1 cellular context compared by ENCODE assay signal in the genomic region with DNA sequence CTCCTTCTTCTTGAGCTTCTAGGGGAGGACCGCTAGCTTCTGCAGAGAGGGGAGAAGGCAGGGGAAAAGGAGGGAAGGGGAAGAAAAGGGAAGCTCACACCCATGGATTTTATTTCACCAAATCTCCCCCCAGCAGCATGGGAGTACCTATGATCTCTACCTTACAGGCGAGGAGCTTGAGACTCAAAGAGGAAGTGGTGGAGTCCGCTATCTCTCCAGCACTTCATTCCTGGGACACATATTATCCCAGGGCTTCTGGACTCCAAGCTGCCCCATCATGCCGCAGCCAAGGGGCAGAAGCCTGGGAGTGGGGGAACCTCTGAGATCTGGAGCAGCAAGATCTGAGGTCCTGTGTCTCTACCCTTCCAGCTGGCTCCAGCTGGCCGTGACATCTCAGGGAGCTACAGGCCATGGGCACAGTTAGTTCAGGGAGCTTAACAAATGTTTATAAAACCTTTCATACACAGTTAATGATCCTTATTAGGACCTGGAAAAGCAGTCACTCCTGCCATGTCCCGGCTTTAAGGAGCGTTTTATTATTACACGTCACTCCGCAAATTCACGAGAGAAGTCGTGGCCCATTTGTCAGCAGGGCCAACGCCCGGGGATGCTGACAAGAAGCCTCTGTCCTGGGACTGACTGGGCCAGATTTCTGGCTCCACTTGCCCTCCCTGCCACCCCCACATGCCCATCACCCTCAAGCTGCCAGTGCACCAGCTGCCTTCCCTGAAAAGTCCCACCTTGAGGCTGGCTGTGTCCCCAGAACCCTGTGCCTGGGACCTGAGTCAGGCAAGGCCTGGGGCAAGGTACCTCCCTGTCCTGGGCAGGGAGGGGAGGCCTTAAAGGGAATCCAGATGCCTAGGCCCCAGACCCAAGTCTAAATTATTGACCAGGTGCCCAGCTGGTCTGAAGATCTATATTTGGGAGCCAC.
TF ChIP-seq lines count a peak whose summit lies in the region.

No MANE protein-coding gene starts in this region.

TF ChIP-seq in K562, 482 proteins besides CTCF, POLR2A, EP300 and RAD21 (continues in another document):
- TF ChIP-seq, protein P1, sequence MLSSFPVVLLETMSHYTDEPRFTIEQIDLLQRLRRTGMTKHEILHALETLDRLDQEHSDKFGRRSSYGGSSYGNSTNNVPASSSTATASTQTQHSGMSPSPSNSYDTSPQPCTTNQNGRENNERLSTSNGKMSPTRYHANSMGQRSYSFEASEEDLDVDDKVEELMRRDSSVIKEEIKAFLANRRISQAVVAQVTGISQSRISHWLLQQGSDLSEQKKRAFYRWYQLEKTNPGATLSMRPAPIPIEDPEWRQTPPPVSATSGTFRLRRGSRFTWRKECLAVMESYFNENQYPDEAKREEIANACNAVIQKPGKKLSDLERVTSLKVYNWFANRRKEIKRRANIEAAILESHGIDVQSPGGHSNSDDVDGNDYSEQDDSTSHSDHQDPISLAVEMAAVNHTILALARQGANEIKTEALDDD (IDR thresholded peaks at IDR 0.05) = no peak
- TF ChIP-seq KDM4B (IDR thresholded peaks at IDR 0.05; ENCODE audit: borderline replicate concordance in 2 of 2, low read depth in 1 of 2) (no peak), MYC (IDR thresholded peaks at IDR 0.05; ENCODE audit: low read depth, low read length) (no peak), MYC (CRISPR knock-in tag; IDR thresholded peaks at IDR 0.05; ENCODE audit: borderline replicate concordance, low read depth) (no peak), NFIC (IDR thresholded peaks at IDR 0.05) (no peak), NRF1 (conservative IDR thresholded peaks at IDR 0.05 in 1 of 2, IDR thresholded peaks at IDR 0.05 in 1 of 2) (no peak), CBFA2T3 (IDR thresholded peaks at IDR 0.05) (peak; percentile 20; the same call in 1 of the 2 replicates), POLR3A (IDR thresholded peaks at IDR 0.05; ENCODE audit: borderline replicate concordance, extremely low read depth, insufficient read depth, insufficient read length) (no peak), ZNF197 (CRISPR knock-in tag; IDR thresholded peaks at IDR 0.05; ENCODE audit: low read depth) (no peak), HMGXB4 (CRISPR knock-in tag; IDR thresholded peaks at IDR 0.05) (no peak), RBM15 (IDR thresholded peaks at IDR 0.05; ENCODE audit: insufficient read depth, low read length) (no peak), ERF (CRISPR knock-in tag; IDR thresholded peaks at IDR 0.05) (no peak), MEF2A (IDR thresholded peaks at IDR 0.05; ENCODE audit: control insufficient read depth, low read depth, low read length) (no peak), RREB1 (CRISPR knock-in tag; IDR thresholded peaks at IDR 0.05) (no peak), ZNF174 (CRISPR knock-in tag; IDR thresholded peaks at IDR 0.05) (no peak), ID3 (CRISPR knock-in tag; IDR thresholded peaks at IDR 0.05) (no peak), ID3 (tag; IDR thresholded peaks at IDR 0.05) (0 out of 2 replicates have a peak, but pooled peaks have one; percentile 5), GTF2F1 (IDR thresholded peaks at IDR 0.05; ENCODE audit: low read depth, low read length) (no peak), TARDBP (IDR thresholded peaks at IDR 0.05) (no peak), CBFA2T2 (conservative IDR thresholded peaks at IDR 0.05) (no peak), ZC3H8 (IDR thresholded peaks at IDR 0.05) (no peak), SPI1 (IDR thresholded peaks at IDR 0.05; ENCODE audit: borderline replicate concordance, low read depth, low read length) (peak; percentile 96), KLF6 (CRISPR knock-in tag; IDR thresholded peaks at IDR 0.05; ENCODE audit: borderline replicate concordance) (no peak), TCF3 (CRISPR knock-in tag; IDR thresholded peaks at IDR 0.05) (peak; percentile 46), NFATC3 (IDR thresholded peaks at IDR 0.05) (no peak), ZNF77 (CRISPR knock-in tag; IDR thresholded peaks at IDR 0.05) (no peak), FOXK2 (conservative IDR thresholded peaks at IDR 0.05 in 1 of 2, IDR thresholded peaks at IDR 0.05 in 1 of 2; ENCODE audit: low read depth in 2 of 2) (no peak), ELF2 (CRISPR knock-in tag; IDR thresholded peaks at IDR 0.05) (no peak), ZNF124 (CRISPR knock-in tag; IDR thresholded peaks at IDR 0.05) (no peak), ZBTB12 (CRISPR knock-in tag; IDR thresholded peaks at IDR 0.05) (no peak), CREB3L1 (IDR thresholded peaks at IDR 0.05; ENCODE audit: borderline replicate concordance, low read depth) (no peak)
- TF ChIP-seq, protein P2, sequence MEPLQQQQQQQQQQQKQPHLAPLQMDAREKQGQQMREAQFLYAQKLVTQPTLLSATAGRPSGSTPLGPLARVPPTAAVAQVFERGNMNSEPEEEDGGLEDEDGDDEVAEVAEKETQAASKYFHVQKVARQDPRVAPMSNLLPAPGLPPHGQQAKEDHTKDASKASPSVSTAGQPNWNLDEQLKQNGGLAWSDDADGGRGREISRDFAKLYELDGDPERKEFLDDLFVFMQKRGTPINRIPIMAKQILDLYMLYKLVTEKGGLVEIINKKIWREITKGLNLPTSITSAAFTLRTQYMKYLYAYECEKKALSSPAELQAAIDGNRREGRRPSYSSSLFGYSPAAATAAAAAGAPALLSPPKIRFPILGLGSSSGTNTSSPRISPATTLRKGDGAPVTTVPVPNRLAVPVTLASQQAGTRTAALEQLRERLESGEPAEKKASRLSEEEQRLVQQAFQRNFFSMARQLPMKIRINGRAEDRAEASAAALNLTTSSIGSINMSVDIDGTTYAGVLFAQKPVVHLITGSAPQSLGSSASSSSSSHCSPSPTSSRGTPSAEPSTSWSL (CRISPR knock-in tag; IDR thresholded peaks at IDR 0.05; ENCODE audit: borderline replicate concordance) = no peak
- TF ChIP-seq, protein P3, sequence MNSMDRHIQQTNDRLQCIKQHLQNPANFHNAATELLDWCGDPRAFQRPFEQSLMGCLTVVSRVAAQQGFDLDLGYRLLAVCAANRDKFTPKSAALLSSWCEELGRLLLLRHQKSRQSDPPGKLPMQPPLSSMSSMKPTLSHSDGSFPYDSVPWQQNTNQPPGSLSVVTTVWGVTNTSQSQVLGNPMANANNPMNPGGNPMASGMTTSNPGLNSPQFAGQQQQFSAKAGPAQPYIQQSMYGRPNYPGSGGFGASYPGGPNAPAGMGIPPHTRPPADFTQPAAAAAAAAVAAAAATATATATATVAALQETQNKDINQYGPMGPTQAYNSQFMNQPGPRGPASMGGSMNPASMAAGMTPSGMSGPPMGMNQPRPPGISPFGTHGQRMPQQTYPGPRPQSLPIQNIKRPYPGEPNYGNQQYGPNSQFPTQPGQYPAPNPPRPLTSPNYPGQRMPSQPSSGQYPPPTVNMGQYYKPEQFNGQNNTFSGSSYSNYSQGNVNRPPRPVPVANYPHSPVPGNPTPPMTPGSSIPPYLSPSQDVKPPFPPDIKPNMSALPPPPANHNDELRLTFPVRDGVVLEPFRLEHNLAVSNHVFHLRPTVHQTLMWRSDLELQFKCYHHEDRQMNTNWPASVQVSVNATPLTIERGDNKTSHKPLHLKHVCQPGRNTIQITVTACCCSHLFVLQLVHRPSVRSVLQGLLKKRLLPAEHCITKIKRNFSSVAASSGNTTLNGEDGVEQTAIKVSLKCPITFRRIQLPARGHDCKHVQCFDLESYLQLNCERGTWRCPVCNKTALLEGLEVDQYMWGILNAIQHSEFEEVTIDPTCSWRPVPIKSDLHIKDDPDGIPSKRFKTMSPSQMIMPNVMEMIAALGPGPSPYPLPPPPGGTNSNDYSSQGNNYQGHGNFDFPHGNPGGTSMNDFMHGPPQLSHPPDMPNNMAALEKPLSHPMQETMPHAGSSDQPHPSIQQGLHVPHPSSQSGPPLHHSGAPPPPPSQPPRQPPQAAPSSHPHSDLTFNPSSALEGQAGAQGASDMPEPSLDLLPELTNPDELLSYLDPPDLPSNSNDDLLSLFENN (IDR thresholded peaks at IDR 0.05; ENCODE audit: low read depth in 2 of 2, low read length in 2 of 2) = no peak
